Comparison of ENCODE assay signal across 27 cellular contexts in genomic region chr6:129022011-129022553, GRCh38.
"Had no signal": no experiment of that assay in that cellular context is flagged by ENCODE, and none has a peak within 500 bp of the region (broad histone marks: within the 10 kb centered on the region; RNA-seq: fewer than 3 reads in every experiment).

No MANE protein-coding gene starts in this region.

- H3K36me3 Mint-ChIP-seq: natural killer cell; stimulated activated effector memory CD8-positive, alpha-beta T cell treated with anti-CD3 and anti-CD28 coated beads, Interleukin-12 subunit alpha, Interleukin-12 subunit beta, amount 100 ng/mL, for 72 hours; type B pancreatic cell had no signal

- H3K4me1 Mint-ChIP-seq: natural killer cell; stimulated activated effector memory CD8-positive, alpha-beta T cell treated with anti-CD3 and anti-CD28 coated beads, Interleukin-12 subunit alpha, Interleukin-12 subunit beta, amount 100 ng/mL, for 72 hours had no signal

- H3K4me1 ChIP-seq: esophagus squamous epithelium, lower lobe of right lung, psoas muscle, sigmoid colon, stomach, testis, tibial artery had no signal

- ATAC-seq: lower lobe of right lung; natural killer cell; psoas muscle; right cardiac atrium; stimulated activated effector memory CD8-positive, alpha-beta T cell treated with anti-CD3 and anti-CD28 coated beads, Interleukin-12 subunit alpha, Interleukin-12 subunit beta, amount 100 ng/mL, for 72 hours had no signal

- H3K9me3 Mint-ChIP-seq: stimulated activated effector memory CD8-positive, alpha-beta T cell treated with anti-CD3 and anti-CD28 coated beads, Interleukin-12 subunit alpha, Interleukin-12 subunit beta, amount 100 ng/mL, for 72 hours; type B pancreatic cell had no signal

- H3K27ac Mint-ChIP-seq: natural killer cell; stimulated activated effector memory CD8-positive, alpha-beta T cell treated with anti-CD3 and anti-CD28 coated beads, Interleukin-12 subunit alpha, Interleukin-12 subunit beta, amount 100 ng/mL, for 72 hours; type B pancreatic cell had no signal

- H3K4me3 ChIP-seq: coronary artery, esophagus squamous epithelium, lower lobe of right lung, ovary, psoas muscle, sigmoid colon, stomach, testis, tibial artery had no signal

- H3K4me3 Mint-ChIP-seq: natural killer cell; stimulated activated effector memory CD8-positive, alpha-beta T cell treated with anti-CD3 and anti-CD28 coated beads, Interleukin-12 subunit alpha, Interleukin-12 subunit beta, amount 100 ng/mL, for 72 hours; type B pancreatic cell had no signal

- FAIRE-seq: frontal cortex, keratinocyte, urothelium cell line had no signal

- H3K27me3 ChIP-seq: esophagus squamous epithelium, ovary, sigmoid colon, stomach, testis, tibial artery had no signal

- H3K36me3 ChIP-seq: esophagus squamous epithelium, lower lobe of right lung, ovary, sigmoid colon, stomach, tibial artery had no signal

- H3K27ac ChIP-seq: coronary artery, esophagus squamous epithelium, lower lobe of right lung, ovary, psoas muscle, sigmoid colon, stomach, testis, tibial artery had no signal

- H3K9me3 ChIP-seq: esophagus squamous epithelium, lower lobe of right lung, ovary, psoas muscle, sigmoid colon, stomach, testis, tibial artery had no signal

- DNase-seq: dermis blood vessel endothelial cell; effector memory CD4-positive, alpha-beta T cell; erythroblast; esophagus squamous epithelium; head of caudate nucleus; left ventricle myocardium superior; lower lobe of right lung; natural killer cell; occipital lobe; ovary; posterior cingulate gyrus; psoas muscle; right cardiac atrium; sigmoid colon; stimulated activated CD4-positive, alpha-beta T cell treated with anti-CD3 and anti-CD28 coated beads, Interleukin-2, amount 100 ng/mL, for 24 hours; stimulated activated CD4-positive, alpha-beta T cell treated with anti-CD3 and anti-CD28 coated beads, Interleukin-4, amount 100 ng/mL, for 24 hours; stimulated activated naive CD4-positive, alpha-beta T cell treated with Interleukin-2 at 50 U/mL for 16 hours; stomach; substantia nigra; testis; tibial artery had no signal

- H3K27me3 Mint-ChIP-seq: type B pancreatic cell had no signal
